Comparison of ENCODE assay signal across 14 cellular contexts in the genomic region with DNA sequence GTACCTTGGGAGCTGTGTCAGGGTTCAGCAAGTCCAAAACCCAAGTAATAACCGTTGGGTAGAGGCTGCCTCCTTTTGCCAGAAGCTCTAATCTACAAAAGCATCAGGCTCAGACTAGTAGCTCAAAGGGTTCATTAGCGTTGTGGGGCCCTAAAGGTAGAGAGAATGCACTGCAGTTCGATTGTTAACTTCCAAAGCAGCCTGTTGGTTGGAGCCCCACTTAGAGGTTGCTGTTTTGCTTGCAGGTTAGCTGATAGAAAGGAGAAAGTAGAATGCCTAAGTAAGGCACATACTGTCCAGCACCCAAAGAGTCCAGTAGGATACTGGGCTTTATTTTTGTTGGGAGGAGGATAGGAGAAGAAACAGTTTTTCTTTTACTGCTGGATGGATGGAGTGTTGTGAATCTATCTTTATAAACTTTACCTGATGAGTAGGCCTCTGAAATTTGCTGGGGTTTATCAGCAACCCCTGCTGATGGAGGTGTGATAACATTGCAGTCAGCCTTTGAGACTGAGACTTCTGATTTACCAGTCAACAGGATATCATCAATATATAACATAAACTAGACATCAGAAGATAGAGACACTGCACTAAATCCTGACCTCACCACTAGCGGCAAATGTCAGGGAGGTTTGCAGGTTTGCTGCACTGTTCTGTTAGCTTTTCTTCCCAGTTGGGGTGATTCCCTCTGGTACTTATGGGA. TPM values are rescaled to one million over a fixed set of nuclear protein-coding genes. Genes with fewer than 3 reads are reported as not detected.
"Had no signal": no experiment of that assay in that cellular context is flagged by ENCODE, and none has a peak within 500 bp of the region (broad histone marks: within the 10 kb centered on the region; RNA-seq: fewer than 3 reads in every experiment).

No MANE protein-coding gene starts in this region.

- H3K27me3 ChIP-seq: gastroesophageal sphincter, tibial nerve, vagina had no signal

- DNase-seq: activated B cell treated with CpG ODN at 0.5 μM for 24 hours; activated CD4-positive, alpha-beta T cell treated with anti-CD3 and anti-CD28 coated beads, Interleukin-2, amount 50 U/mL, for 4 hours; activated CD8-positive, alpha-beta memory T cell treated with anti-CD3 and anti-CD28 coated beads, Interleukin-2, amount 50 U/mL, for 4 hours; effector memory CD8-positive, alpha-beta T cell had no signal

- H3K9me3 ChIP-seq: gastroesophageal sphincter, tibial nerve, vagina had no signal

- ATAC-seq: effector memory CD8-positive, alpha-beta T cell; gastroesophageal sphincter had no signal

- H3K4me1 Mint-ChIP-seq: activated B cell treated with CpG ODN at 0.5 μM for 24 hours had no signal

- H3K36me3 ChIP-seq: vagina had no signal

- H3K4me3 ChIP-seq: gastroesophageal sphincter, tibial nerve, vagina had no signal

- H3K4me1 ChIP-seq: vagina had no signal

- H3K27ac Mint-ChIP-seq: activated B cell treated with CpG ODN at 0.5 μM for 24 hours; activated naive CD4-positive, alpha-beta T cell treated with anti-CD3 and anti-CD28 coated beads, Interleukin-2, amount 50 U/mL, for 24 hours; activated T-helper 2 cell treated with anti-CD3 and anti-CD28 coated beads, Interferon-gamma antibody, Interleukin-2, Interleukin-4, amounts not matched to agents 10 μg/mL and 5 μg/mL and 100 μg/mL, durations not matched to agents 14 hours and 24 hours and 36 hours; dendritic cell treated with granulocyte-macrophage colony-stimulating factor and Interleukin-4, amounts not matched to agents 40 ng/mL and 50 ng/mL, for 4 days; T-helper 1 cell treated with Interleukin-12 subunit alpha and Interleukin-12 subunit beta and Interleukin-4 antibody, amounts not matched to agents 30 μg/mL and 1 μg/mL, for 36 hours had no signal

- H3K9me3 Mint-ChIP-seq: activated B cell treated with CpG ODN at 0.5 μM for 24 hours; activated naive CD4-positive, alpha-beta T cell treated with anti-CD3 and anti-CD28 coated beads, Interleukin-2, amount 50 U/mL, for 24 hours; activated T-helper 2 cell treated with anti-CD3 and anti-CD28 coated beads, Interferon-gamma antibody, Interleukin-2, Interleukin-4, amounts not matched to agents 10 μg/mL and 5 μg/mL and 100 μg/mL, durations not matched to agents 14 hours and 24 hours and 36 hours; brain; central memory CD8-positive, alpha-beta T cell; dendritic cell treated with granulocyte-macrophage colony-stimulating factor and Interleukin-4, amounts not matched to agents 40 ng/mL and 50 ng/mL, for 4 days; effector memory CD8-positive, alpha-beta T cell; T-helper 1 cell treated with Interleukin-12 subunit alpha and Interleukin-12 subunit beta and Interleukin-4 antibody, amounts not matched to agents 30 μg/mL and 1 μg/mL, for 36 hours had no signal

- H3K4me3 Mint-ChIP-seq: activated B cell treated with CpG ODN at 0.5 μM for 24 hours; activated naive CD4-positive, alpha-beta T cell treated with anti-CD3 and anti-CD28 coated beads, Interleukin-2, amount 50 U/mL, for 24 hours; brain; central memory CD8-positive, alpha-beta T cell; dendritic cell treated with granulocyte-macrophage colony-stimulating factor and Interleukin-4, amounts not matched to agents 40 ng/mL and 50 ng/mL, for 4 days; effector memory CD8-positive, alpha-beta T cell; T-helper 1 cell treated with Interleukin-12 subunit alpha and Interleukin-12 subunit beta and Interleukin-4 antibody, amounts not matched to agents 30 μg/mL and 1 μg/mL, for 36 hours had no signal

- H3K27ac ChIP-seq: gastroesophageal sphincter, vagina had no signal

RNA-seq across cellular contexts. Expression of a gene that starts 36.5 kb away (rescaled TPM):
- total RNA-seq: liver, vagina had no signal
